In the genomic region with DNA sequence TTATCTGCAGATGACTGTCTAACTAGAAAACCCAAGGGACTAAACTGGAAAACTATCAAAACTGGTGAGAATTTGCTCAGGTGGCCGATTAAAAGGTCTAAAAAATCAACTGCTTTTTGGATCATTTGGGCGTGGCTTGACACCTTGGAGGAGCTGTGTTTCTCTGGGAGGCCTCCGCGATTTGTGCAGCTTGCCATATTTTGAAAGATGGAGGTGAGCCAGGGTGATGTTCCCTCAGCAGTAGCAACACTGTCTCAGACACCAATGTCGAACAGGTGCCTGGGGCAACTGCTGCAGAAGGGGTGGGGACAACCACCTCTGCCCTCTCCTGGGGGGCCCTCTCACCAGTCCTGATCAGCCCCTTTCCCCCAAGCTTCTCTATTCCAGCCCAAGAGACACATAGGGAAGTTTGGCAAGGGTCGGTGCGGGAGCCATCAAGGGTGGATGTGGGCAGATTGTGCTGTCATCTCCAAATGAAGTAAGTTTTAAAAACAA, we compare ENCODE assay signal across 23 cellular contexts. TPM values are rescaled to one million over a fixed set of nuclear protein-coding genes. Genes with fewer than 3 reads are reported as not detected.
A peak's percentile ranks its signal among the peaks of the same experiment; 100 is the strongest.
DNase-seq lines count a peak whose midpoint lies in the region; ATAC-seq and TF ChIP-seq lines count a peak whose summit lies in the region.
"Had no signal": no experiment of that assay in that cellular context is flagged by ENCODE, and none has a peak within 500 bp of the region (broad histone marks: within the 10 kb centered on the region; RNA-seq: fewer than 3 reads in every experiment).

No MANE protein-coding gene starts in this region.

- peaks cover 10% of the 10 kb centered on the region for H3K4me1 Mint-ChIP-seq in activated naive CD4-positive, alpha-beta T cell treated with anti-CD3 and anti-CD28 coated beads, Interleukin-2, amount 50 U/mL, for 24 hours
- H3K4me1 Mint-ChIP-seq in T-cell: peaks cover 12 to 20% (median 14%) of the 10 kb centered on the region in 3 donors
- H3K4me1 Mint-ChIP-seq in neural progenitor cell: peaks cover 11% of the 10 kb centered on the region

- CTCF ChIA-PET in T-cell (lab: Charles Lee): no interaction called here

- no peaks in the 10 kb centered on the region for H3K9me3 ChIP-seq in iPS-15b (ENCODE audit: control insufficient read depth, insufficient read depth, low read length)
- no peaks in the 10 kb centered on the region for H3K9me3 ChIP-seq in neural progenitor cell (ENCODE audit: low read depth)
- H3K9me3 ChIP-seq: HAP-1, MG63, Peyer's patch had no signal

- H3F3A ChIP-seq in neural progenitor cell (ENCODE audit: low read depth): peaks cover 41% of the 10 kb centered on the region

- H3K4me2 ChIP-seq in neural progenitor cell: no peak overlapping the region

- H3K36me3 Mint-ChIP-seq in activated naive CD4-positive, alpha-beta T cell treated with anti-CD3 and anti-CD28 coated beads, Interleukin-2, amount 50 U/mL, for 24 hours: no peaks in the 10 kb centered on the region
- no peaks in the 10 kb centered on the region for H3K36me3 Mint-ChIP-seq in T-cell
- H3K36me3 Mint-ChIP-seq in neural progenitor cell: peaks cover 24% of the 10 kb centered on the region

- no peaks in the 10 kb centered on the region for H4K20me1 ChIP-seq in neural progenitor cell (ENCODE audit: low read depth)

- H3K4me3 ChIP-seq in iPS-15b (ENCODE audit: low read depth, low read length) (peak overlapping the region; percentile 35), neural progenitor cell (no peak overlapping the region)
- H3K4me3 ChIP-seq: HAP-1, K562, MG63 had no signal

- H2AFZ ChIP-seq in neural progenitor cell (replicated peaks): no peak overlapping the region

- POLR2A ChIA-PET in T-cell (lab: Charles Lee): no interaction called here

- ATAC-seq in T-cell (replicated peaks in 1 of 4) (no peak), GM18870 (IDR thresholded peaks at IDR 0.05; ENCODE audit: unreplicated experiment) (no peak)
- ATAC-seq: HepG2, K562 had no signal

- H3K4me1 ChIP-seq in iPS-15b (ENCODE audit: control insufficient read depth, insufficient read depth, low read length): no peaks in the 10 kb centered on the region
- peaks cover 8% of the 10 kb centered on the region for H3K4me1 ChIP-seq in neural progenitor cell

- H3K36me3 ChIP-seq in iPS-15b (ENCODE audit: control insufficient read depth, insufficient read depth, low read length) (no peaks in the 10 kb centered on the region), neural progenitor cell (peaks cover 17% of the 10 kb centered on the region)
- H3K36me3 ChIP-seq: HAP-1, MG63, Peyer's patch had no signal

- H3K9me3 Mint-ChIP-seq in activated naive CD4-positive, alpha-beta T cell treated with anti-CD3 and anti-CD28 coated beads, Interleukin-2, amount 50 U/mL, for 24 hours: no peaks in the 10 kb centered on the region
- H3K9me3 Mint-ChIP-seq in T-cell (no peaks in the 10 kb centered on the region), neural progenitor cell (peaks cover 8% of the 10 kb centered on the region)

- H3K9ac ChIP-seq in iPS-15b (ENCODE audit: low read depth, low read length) (no peak overlapping the region), neural progenitor cell (no peak overlapping the region)

- peak overlapping the region; percentile 23 for H3K4me3 Mint-ChIP-seq in activated naive CD4-positive, alpha-beta T cell treated with anti-CD3 and anti-CD28 coated beads, Interleukin-2, amount 50 U/mL, for 24 hours
- peak overlapping the region in 2 of 3 donors; percentile 13 to 61 for H3K4me3 Mint-ChIP-seq in T-cell
- peak overlapping the region; percentile 65 for H3K4me3 Mint-ChIP-seq in neural progenitor cell

- H3K27ac Mint-ChIP-seq in activated naive CD4-positive, alpha-beta T cell treated with anti-CD3 and anti-CD28 coated beads, Interleukin-2, amount 50 U/mL, for 24 hours: no peak overlapping the region
- no peak overlapping the region for H3K27ac Mint-ChIP-seq in T-cell
- H3K27ac Mint-ChIP-seq in neural progenitor cell: no peak overlapping the region
- H3K27ac Mint-ChIP-seq: GM23338 had no signal

- H3K79me2 ChIP-seq in neural progenitor cell (ENCODE audit: low read depth): peaks cover 28% of the 10 kb centered on the region

- peaks cover 44% of the 10 kb centered on the region for H3K27me3 Mint-ChIP-seq in activated naive CD4-positive, alpha-beta T cell treated with anti-CD3 and anti-CD28 coated beads, Interleukin-2, amount 50 U/mL, for 24 hours
- peaks cover 58 to 67% of the 10 kb centered on the region in 2 donors for H3K27me3 Mint-ChIP-seq in T-cell
- peaks cover 3% of the 10 kb centered on the region for H3K27me3 Mint-ChIP-seq in neural progenitor cell (ENCODE audit: insufficient read depth, low read depth)

- peaks cover 95% of the 10 kb centered on the region for H3K27me3 ChIP-seq in iPS-15b (ENCODE audit: control insufficient read depth, insufficient read depth, low read length)
- H3K27me3 ChIP-seq in neural progenitor cell: no peaks in the 10 kb centered on the region

- DNase-seq in activated naive CD4-positive, alpha-beta T cell treated with anti-CD3 and anti-CD28 coated beads, Interleukin-2, amount 50 U/mL, for 16 hours: no peak
- no peak for DNase-seq in T-cell
- no peak for DNase-seq in neural progenitor cell (ENCODE audit: low spot score)
- no peak for DNase-seq in cortex of kidney (lab: John Stamatoyannopoulos, UW)
- DNase-seq in SW 1271 (lab: John Stamatoyannopoulos, UW): no peak
- DNase-seq: 8988T, C1 segment of cervical spinal cord, DMS79, MG63, NCI-H1417 treated with DMSO at 0.1 percent for 48 hours, NCI-H187 treated with DMSO at 0.1 percent for 48 hours, NCI-H2107, NCI-H82, Peyer's patch had no signal

- no peak overlapping the region for H3K27ac ChIP-seq in neural progenitor cell
- H3K27ac ChIP-seq: Peyer's patch had no signal

- no peak for TF ChIP-seq CTCF in neural progenitor cell (IDR thresholded peaks at IDR 0.05)

RNA-seq across cellular contexts. Expression of gene CCDC177, which starts 3.8 kb away (rescaled TPM):
- not detected for total RNA-seq in T-cell
- total RNA-seq in neural progenitor cell (ENCODE audit: low replicate concordance): 8.6 and 19.7 TPM in 2 replicates
- total RNA-seq: HepG2, K562, LHCN-M2, OCI-LY7, Peyer's patch had no signal

RNA-seq across cellular contexts. Expression of gene SUSD6, which starts 40.5 kb away (rescaled TPM):
- 10 to 100 TPM; 53.5 to 75.5 (median 60.4) TPM for total RNA-seq in T-cell
- 6.3 and 9.2 TPM in 2 replicates for total RNA-seq in neural progenitor cell (ENCODE audit: low replicate concordance)
